ENCODE assay signal across 28 cellular contexts in genomic region chr16:459761-460160, GRCh38.
"Had no signal": no experiment of that assay in that cellular context is flagged by ENCODE, and none has a peak within 500 bp of the region (broad histone marks: within the 10 kb centered on the region; RNA-seq: fewer than 3 reads in every experiment).

No MANE protein-coding gene starts in this region.

- H3K9me3 Mint-ChIP-seq: activated CD4-positive, alpha-beta memory T cell treated with anti-CD3 and anti-CD28 coated beads, Interleukin-2, amount 10 ng/mL, durations not matched to agents 7 days and 5 days; activated CD4-positive, alpha-beta T cell treated with anti-CD3 and anti-CD28 coated beads, Interleukin-2, amount 10 ng/mL, durations not matched to agents 7 days and 5 days; activated naive CD4-positive, alpha-beta T cell treated with anti-CD3 and anti-CD28 coated beads, Interleukin-2, amount 10 ng/mL, durations not matched to agents 7 days and 5 days; activated naive CD4-positive, alpha-beta T cell treated with anti-CD3 and anti-CD28 coated beads, Interleukin-2, amount 50 U/mL, for 72 hours; activated naive CD8-positive, alpha-beta T cell treated with anti-CD3 and anti-CD28 coated beads, Interleukin-2, amount 10 ng/mL, durations not matched to agents 7 days and 5 days; activated T-cell treated with anti-CD3 and anti-CD28 coated beads, Interleukin-2, amount 50 U/mL, for 24 hours; activated T-cell treated with anti-CD3 and anti-CD28 coated beads, Interleukin-2, amount 50 U/mL, for 72 hours; brain; endodermal cell; WTC11 had no signal

- H3K36me3 Mint-ChIP-seq: activated naive CD4-positive, alpha-beta T cell treated with anti-CD3 and anti-CD28 coated beads, Interleukin-2, amount 10 ng/mL, durations not matched to agents 7 days and 5 days; activated naive CD4-positive, alpha-beta T cell treated with anti-CD3 and anti-CD28 coated beads, Interleukin-2, amount 50 U/mL, for 72 hours; activated naive CD8-positive, alpha-beta T cell treated with anti-CD3 and anti-CD28 coated beads, Interleukin-2, amount 10 ng/mL, durations not matched to agents 7 days and 5 days; WTC11 had no signal

- H3K27ac Mint-ChIP-seq: activated CD4-positive, alpha-beta memory T cell treated with anti-CD3 and anti-CD28 coated beads, Interleukin-2, amount 10 ng/mL, durations not matched to agents 7 days and 5 days; activated CD4-positive, alpha-beta T cell treated with anti-CD3 and anti-CD28 coated beads, Interleukin-2, amount 10 ng/mL, durations not matched to agents 7 days and 5 days; activated naive CD4-positive, alpha-beta T cell treated with anti-CD3 and anti-CD28 coated beads, Interleukin-2, amount 10 ng/mL, durations not matched to agents 7 days and 5 days; activated naive CD4-positive, alpha-beta T cell treated with anti-CD3 and anti-CD28 coated beads, Interleukin-2, amount 50 U/mL, for 72 hours; activated naive CD8-positive, alpha-beta T cell treated with anti-CD3 and anti-CD28 coated beads, Interleukin-2, amount 10 ng/mL, durations not matched to agents 7 days and 5 days; activated T-cell treated with anti-CD3 and anti-CD28 coated beads, Interleukin-2, amount 50 U/mL, for 24 hours; activated T-cell treated with anti-CD3 and anti-CD28 coated beads, Interleukin-2, amount 50 U/mL, for 72 hours; endodermal cell; WTC11 had no signal

- H3K36me3 ChIP-seq: colonic mucosa had no signal

- H3K4me1 ChIP-seq: colonic mucosa had no signal

- ATAC-seq: activated naive CD4-positive, alpha-beta T cell treated with anti-CD3 and anti-CD28 coated beads, Interleukin-2, amount 50 U/mL, for 72 hours; activated T-cell treated with anti-CD3 and anti-CD28 coated beads, Interleukin-2, amount 50 U/mL, for 72 hours; gastroesophageal sphincter; heart right ventricle; WTC11 had no signal

- H3K4me3 Mint-ChIP-seq: activated CD4-positive, alpha-beta memory T cell treated with anti-CD3 and anti-CD28 coated beads, Interleukin-2, amount 10 ng/mL, durations not matched to agents 7 days and 5 days; activated CD4-positive, alpha-beta T cell treated with anti-CD3 and anti-CD28 coated beads, Interleukin-2, amount 10 ng/mL, durations not matched to agents 7 days and 5 days; activated naive CD4-positive, alpha-beta T cell treated with anti-CD3 and anti-CD28 coated beads, Interleukin-2, amount 10 ng/mL, durations not matched to agents 7 days and 5 days; activated naive CD8-positive, alpha-beta T cell treated with anti-CD3 and anti-CD28 coated beads, Interleukin-2, amount 10 ng/mL, durations not matched to agents 7 days and 5 days; activated T-cell treated with anti-CD3 and anti-CD28 coated beads, Interleukin-2, amount 50 U/mL, for 24 hours; activated T-cell treated with anti-CD3 and anti-CD28 coated beads, Interleukin-2, amount 50 U/mL, for 72 hours; brain; endodermal cell; WTC11 had no signal

- H3K4me1 Mint-ChIP-seq: activated CD4-positive, alpha-beta memory T cell treated with anti-CD3 and anti-CD28 coated beads, Interleukin-2, amount 10 ng/mL, durations not matched to agents 7 days and 5 days; activated CD4-positive, alpha-beta T cell treated with anti-CD3 and anti-CD28 coated beads, Interleukin-2, amount 10 ng/mL, durations not matched to agents 7 days and 5 days; activated naive CD4-positive, alpha-beta T cell treated with anti-CD3 and anti-CD28 coated beads, Interleukin-2, amount 10 ng/mL, durations not matched to agents 7 days and 5 days; activated naive CD8-positive, alpha-beta T cell treated with anti-CD3 and anti-CD28 coated beads, Interleukin-2, amount 10 ng/mL, durations not matched to agents 7 days and 5 days had no signal

- H3K27me3 ChIP-seq: ascending aorta, colonic mucosa, esophagus squamous epithelium, gastroesophageal sphincter, heart right ventricle had no signal

- DNase-seq: activated CD4-positive, alpha-beta memory T cell treated with anti-CD3 and anti-CD28 coated beads, Interleukin-2, amount 10 ng/mL, durations not matched to agents 7 days and 5 days; activated CD4-positive, alpha-beta T cell treated with anti-CD3 and anti-CD28 coated beads for 1 hour; activated CD4-positive, alpha-beta T cell treated with anti-CD3 and anti-CD28 coated beads for 4 hours; activated CD4-positive, alpha-beta T cell treated with anti-CD3 and anti-CD28 coated beads, Interleukin-2, amount 10 ng/mL, durations not matched to agents 7 days and 5 days; activated CD4-positive, alpha-beta T cell treated with anti-CD3 and anti-CD28 coated beads, Interleukin-2, amount 50 U/mL, for 4 hours; activated CD8-positive, alpha-beta memory T cell treated with anti-CD3 and anti-CD28 coated beads, Interleukin-2, amount 50 U/mL, for 48 hours; activated gamma-delta T cell; activated naive CD4-positive, alpha-beta T cell; activated naive CD4-positive, alpha-beta T cell treated with anti-CD3 and anti-CD28 coated beads, Interleukin-2, amount 10 ng/mL, durations not matched to agents 7 days and 5 days; activated naive CD8-positive, alpha-beta T cell treated with anti-CD3 and anti-CD28 coated beads, Interleukin-2, amount 10 ng/mL, durations not matched to agents 7 days and 5 days; activated T-cell treated with anti-CD3 and anti-CD28 coated beads for 4 hours; activated T-cell treated with anti-CD3 and anti-CD28 coated beads, Interleukin-2, amount 50 U/mL, for 24 hours; activated T-cell treated with anti-CD3 and anti-CD28 coated beads, Interleukin-2, amount 50 U/mL, for 72 hours; central memory CD4-positive, alpha-beta T cell; cerebellar nuclear complex; colonic mucosa; effector memory CD4-positive, alpha-beta T cell; endodermal cell; erythroblast; esophagus squamous epithelium; foreskin melanocyte; heart right ventricle; T-helper 2 cell had no signal

- H3K27me3 Mint-ChIP-seq: activated CD4-positive, alpha-beta memory T cell treated with anti-CD3 and anti-CD28 coated beads, Interleukin-2, amount 10 ng/mL, durations not matched to agents 7 days and 5 days; activated CD4-positive, alpha-beta T cell treated with anti-CD3 and anti-CD28 coated beads, Interleukin-2, amount 10 ng/mL, durations not matched to agents 7 days and 5 days; activated naive CD4-positive, alpha-beta T cell treated with anti-CD3 and anti-CD28 coated beads, Interleukin-2, amount 10 ng/mL, durations not matched to agents 7 days and 5 days; activated naive CD8-positive, alpha-beta T cell treated with anti-CD3 and anti-CD28 coated beads, Interleukin-2, amount 10 ng/mL, durations not matched to agents 7 days and 5 days; activated T-cell treated with anti-CD3 and anti-CD28 coated beads, Interleukin-2, amount 50 U/mL, for 24 hours; brain had no signal

- H3K4me3 ChIP-seq: ascending aorta, colonic mucosa, esophagus squamous epithelium, gastroesophageal sphincter, heart right ventricle had no signal

- H3K9me3 ChIP-seq: ascending aorta, colonic mucosa, esophagus squamous epithelium, gastroesophageal sphincter, heart right ventricle had no signal

- H3K27ac ChIP-seq: ascending aorta, colonic mucosa, esophagus squamous epithelium, gastroesophageal sphincter, heart right ventricle had no signal
